Comparison of ENCODE assay signal across 20 cellular contexts in the genomic region with DNA sequence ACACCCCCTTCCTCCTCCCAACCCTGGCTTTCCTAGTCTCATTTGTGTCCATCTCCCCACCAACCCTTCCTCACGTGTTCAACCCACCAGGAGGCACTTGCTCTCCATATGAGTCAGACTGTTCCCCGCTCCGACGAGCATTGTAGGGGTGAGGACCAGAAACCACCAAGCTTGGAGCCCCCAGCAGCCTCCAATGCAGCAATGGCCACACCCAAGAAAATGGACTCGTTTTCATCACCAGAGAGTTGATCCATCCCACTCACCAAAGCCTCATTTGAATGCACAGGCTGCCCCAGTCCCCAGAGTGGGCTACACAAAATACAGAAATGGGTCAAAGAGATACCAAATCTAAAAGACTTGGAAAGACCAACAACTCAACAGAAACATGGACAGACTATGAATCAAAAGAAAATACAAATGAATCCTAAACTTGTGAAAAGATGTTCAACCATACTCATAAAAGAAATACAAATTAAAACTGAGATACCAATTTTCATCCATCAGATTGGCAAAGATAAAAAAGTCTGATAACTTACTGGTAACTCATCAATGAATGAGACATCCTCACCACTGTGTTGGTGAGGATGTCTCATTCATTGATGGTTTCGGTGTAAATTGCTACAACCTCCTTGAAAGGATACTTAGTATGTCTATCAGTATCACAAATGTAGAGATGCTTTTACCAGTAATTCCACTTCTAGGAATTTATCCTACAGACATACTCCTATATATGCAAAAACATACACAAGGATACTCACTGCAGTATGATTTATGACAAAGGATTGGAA.
DNase-seq lines count a peak whose midpoint lies in the region; ATAC-seq and TF ChIP-seq lines count a peak whose summit lies in the region.
"Had no signal": no experiment of that assay in that cellular context is flagged by ENCODE, and none has a peak within 500 bp of the region (broad histone marks: within the 10 kb centered on the region; RNA-seq: fewer than 3 reads in every experiment).

No MANE protein-coding gene starts in this region.

- no peaks in the 10 kb centered on the region for H3K27me3 Mint-ChIP-seq in CD4-positive, alpha-beta T cell
- H3K27me3 Mint-ChIP-seq in activated CD4-positive, alpha-beta memory T cell treated with anti-CD3 and anti-CD28 coated beads for 36 hours: no peaks in the 10 kb centered on the region
- no peaks in the 10 kb centered on the region for H3K27me3 Mint-ChIP-seq in central memory CD8-positive, alpha-beta T cell
- H3K27me3 Mint-ChIP-seq: activated B cell treated with CpG ODN at 0.5 μM for 24 hours, B cell, type B pancreatic cell had no signal

- peak overlapping the region; percentile 45 for H3K27ac Mint-ChIP-seq in CD4-positive, alpha-beta T cell
- peak overlapping the region; percentile 93 for H3K27ac Mint-ChIP-seq in activated CD4-positive, alpha-beta memory T cell treated with anti-CD3 and anti-CD28 coated beads for 36 hours
- H3K27ac Mint-ChIP-seq in central memory CD8-positive, alpha-beta T cell (ENCODE audit: low read depth): peak overlapping the region; percentile 1
- H3K27ac Mint-ChIP-seq: activated B cell treated with CpG ODN at 0.5 μM for 24 hours, B cell, mesothelial cell of epicardium, type B pancreatic cell had no signal

- ATAC-seq in CD4-positive, alpha-beta T cell (ENCODE audit: poor library complexity): no peak
- no peak for ATAC-seq in central memory CD8-positive, alpha-beta T cell (replicated peaks; ENCODE audit: extremely low read depth, poor library complexity, severe bottlenecking)
- no peak for ATAC-seq in GM21447 (IDR thresholded peaks at IDR 0.05; ENCODE audit: unreplicated experiment)
- ATAC-seq: HepG2, sciatic nerve had no signal

- H3K9me3 Mint-ChIP-seq in CD4-positive, alpha-beta T cell: no peaks in the 10 kb centered on the region
- H3K9me3 Mint-ChIP-seq in activated CD4-positive, alpha-beta memory T cell treated with anti-CD3 and anti-CD28 coated beads for 36 hours: no peaks in the 10 kb centered on the region
- H3K9me3 Mint-ChIP-seq in central memory CD8-positive, alpha-beta T cell: no peaks in the 10 kb centered on the region
- H3K9me3 Mint-ChIP-seq: activated B cell treated with CpG ODN at 0.5 μM for 24 hours, mesothelial cell of epicardium, type B pancreatic cell had no signal

- no peaks in the 10 kb centered on the region for H3K9me3 ChIP-seq in CD4-positive, alpha-beta T cell (ENCODE audit: control insufficient read depth, low read length)
- no peaks in the 10 kb centered on the region for H3K9me3 ChIP-seq in OCI-LY7 (ENCODE audit: low read length)
- H3K9me3 ChIP-seq: left ventricle myocardium inferior had no signal

- peaks cover 7% of the 10 kb centered on the region for H3K4me1 ChIP-seq in OCI-LY7 (ENCODE audit: insufficient read depth, low read length, poor library complexity, severe bottlenecking)

- POLR2A ChIA-PET in CD4-positive, alpha-beta T cell (lab: Charles Lee): interaction anchor here (1.0 to 2.9 kb wide), 3 partner anchors 9 to 59 kb away, joined by 3 to 13 read pairs (median 3); no protein-coding TSS in a partner anchor
- POLR2A ChIA-PET in activated CD4-positive, alpha-beta memory T cell treated with anti-CD3 and anti-CD28 coated beads for 36 hours (lab: Charles Lee): interaction anchor here (0.6 to 2.1 kb wide), 6 partner anchors 15 to 45 kb away, joined by 3 to 8 read pairs (median 3); no protein-coding TSS in a partner anchor
- POLR2A ChIA-PET in OCI-LY7 (lab: Charles Lee): no interaction called here

- DNase-seq in activated CD4-positive, alpha-beta T cell treated with anti-CD3 and anti-CD28 coated beads for 48 hours: peak; percentile 35
- DNase-seq in activated CD4-positive, alpha-beta T cell treated with anti-CD3 and anti-CD28 coated beads for 4 hours: no peak
- no peak for DNase-seq in CD4-positive, alpha-beta T cell
- peak; percentile 64 for DNase-seq in activated CD4-positive, alpha-beta memory T cell treated with anti-CD3 and anti-CD28 coated beads for 36 hours
- DNase-seq in central memory CD8-positive, alpha-beta T cell (ENCODE audit: low spot score in 2 of 2): no peak
- DNase-seq in NCI-H2227 (lab: John Stamatoyannopoulos, UW; ENCODE audit: unreplicated experiment) (no peak), OCI-LY7 (ENCODE audit: low spot score) (no peak)
- DNase-seq: activated B cell treated with CpG ODN at 0.5 μM for 24 hours, amniotic stem cell, left ventricle myocardium inferior, NCI-H1105, NCI-H2081 treated with DMSO at 0.1 percent for 48 hours had no signal

- intact Hi-C loops in CD4-positive, alpha-beta T cell (cut with DNase I, micrococcal nuclease): no loop called here
- intact Hi-C loops in activated CD4-positive, alpha-beta memory T cell treated with anti-CD3 and anti-CD28 coated beads for 36 hours (cut with micrococcal nuclease): loop anchor here (1.0 kb wide), 1 partner anchor 15 kb away; no protein-coding TSS in a partner anchor
- intact Hi-C loops in OCI-LY7 (cut with micrococcal nuclease; ENCODE audit: unreplicated experiment): no loop called here

- CTCF ChIA-PET in CD4-positive, alpha-beta T cell (lab: Charles Lee): interaction anchor here (1.0 to 1.5 kb wide), 5 partner anchors 10 to 72 kb away, joined by 3 read pairs; no protein-coding TSS in a partner anchor
- CTCF ChIA-PET in activated CD4-positive, alpha-beta memory T cell treated with anti-CD3 and anti-CD28 coated beads for 36 hours (lab: Charles Lee): interaction anchor here (1.0 to 1.6 kb wide), 8 partner anchors 7 to 164 kb away, joined by 3 to 4 read pairs (median 3); no protein-coding TSS in a partner anchor
- CTCF ChIA-PET in OCI-LY7 (lab: Charles Lee; ENCODE audit: unreplicated experiment): interaction anchor here (1.2 kb wide), 1 partner anchor 18 kb away, joined by 3 read pairs; no protein-coding TSS in a partner anchor

- peaks cover 83% of the 10 kb centered on the region for H3K4me1 Mint-ChIP-seq in CD4-positive, alpha-beta T cell (ENCODE audit: low read depth)
- peaks cover 85% of the 10 kb centered on the region for H3K4me1 Mint-ChIP-seq in activated CD4-positive, alpha-beta memory T cell treated with anti-CD3 and anti-CD28 coated beads for 36 hours (ENCODE audit: low read depth)
- H3K4me1 Mint-ChIP-seq in central memory CD8-positive, alpha-beta T cell: peaks cover 74% of the 10 kb centered on the region
- H3K4me1 Mint-ChIP-seq: mesothelial cell of epicardium had no signal

- BruUV-seq in OCI-LY7 (replicated peaks; lab: Mats Ljungman, UMichigan): no TSS peak

- H3K4me2 ChIP-seq in OCI-LY7 (ENCODE audit: low read length): no peak overlapping the region

- H3K9me2 ChIP-seq in OCI-LY7 (ENCODE audit: insufficient read depth, low read length): no peaks in the 10 kb centered on the region

- H3K27ac ChIP-seq in CD4-positive, alpha-beta T cell (ENCODE audit: low read depth, low read length): no peak overlapping the region
- H3K27ac ChIP-seq in OCI-LY7 (ENCODE audit: low read depth, low read length, poor library complexity, severe bottlenecking): no peak overlapping the region
- H3K27ac ChIP-seq: cardiac muscle cell, epithelial cell of prostate, left ventricle myocardium inferior had no signal

- no peak overlapping the region for H2AFZ ChIP-seq in OCI-LY7 (ENCODE audit: low read length)

- no peak overlapping the region for H3K4me3 Mint-ChIP-seq in CD4-positive, alpha-beta T cell
- H3K4me3 Mint-ChIP-seq in activated CD4-positive, alpha-beta memory T cell treated with anti-CD3 and anti-CD28 coated beads for 36 hours: peak overlapping the region; percentile 33
- peak overlapping the region; percentile 26 for H3K4me3 Mint-ChIP-seq in central memory CD8-positive, alpha-beta T cell
- H3K4me3 Mint-ChIP-seq: activated B cell treated with CpG ODN at 0.5 μM for 24 hours, B cell, mesothelial cell of epicardium, type B pancreatic cell had no signal

- H3K27me3 ChIP-seq in CD4-positive, alpha-beta T cell (ENCODE audit: control insufficient read depth, insufficient read depth, low read length): no peaks in the 10 kb centered on the region
- H3K27me3 ChIP-seq: cardiac muscle cell had no signal

- no peak overlapping the region for H3K4me3 ChIP-seq in OCI-LY7 (ENCODE audit: low read depth, low read length, poor library complexity, severe bottlenecking)
- H3K4me3 ChIP-seq: cardiac muscle cell, left ventricle myocardium inferior had no signal

- no peaks in the 10 kb centered on the region for H4K20me1 ChIP-seq in OCI-LY7 (ENCODE audit: insufficient read depth, low read length)

- no peaks in the 10 kb centered on the region for H3K36me3 Mint-ChIP-seq in CD4-positive, alpha-beta T cell (ENCODE audit: low read depth)
- H3K36me3 Mint-ChIP-seq in activated CD4-positive, alpha-beta memory T cell treated with anti-CD3 and anti-CD28 coated beads for 36 hours: peaks cover under 1% of the 10 kb centered on the region
- peaks cover 3% of the 10 kb centered on the region for H3K36me3 Mint-ChIP-seq in central memory CD8-positive, alpha-beta T cell (ENCODE audit: insufficient read depth)
- H3K36me3 Mint-ChIP-seq: mesothelial cell of epicardium had no signal

- H3K79me2 ChIP-seq in OCI-LY7 (ENCODE audit: insufficient read depth, low read depth, low read length): no peaks in the 10 kb centered on the region

- TF ChIP-seq CTCF in CD4-positive, alpha-beta T cell (IDR thresholded peaks at IDR 0.05): no peak
- no peak for TF ChIP-seq CTCF in OCI-LY7 (conservative IDR thresholded peaks at IDR 0.05; ENCODE audit: low read length)

- H3K36me3 ChIP-seq in OCI-LY7 (ENCODE audit: insufficient read depth, low read length): no peaks in the 10 kb centered on the region
- H3K36me3 ChIP-seq: cardiac muscle cell, left ventricle myocardium inferior had no signal

Comparison
In these comparisons a context has a peak if more than half of its experiments do, and no peak if none do; other contexts are left out.
1. DNase-seq: peak in activated CD4-positive, alpha-beta T cell treated with anti-CD3 and anti-CD28 coated beads for 48 hours (single experiment) and activated CD4-positive, alpha-beta memory T cell treated with anti-CD3 and anti-CD28 coated beads for 36 hours (single experiment); none in activated CD4-positive, alpha-beta T cell treated with anti-CD3 and anti-CD28 coated beads for 4 hours (0 of 2), CD4-positive, alpha-beta T cell (0 of 10), central memory CD8-positive, alpha-beta T cell (0 of 2), NCI-H2227 (single experiment) and OCI-LY7 (single experiment).
2. H3K27ac Mint-ChIP-seq: peak in every context shown above with its lines; median percentile 93 in activated CD4-positive, alpha-beta memory T cell treated with anti-CD3 and anti-CD28 coated beads for 36 hours; 45 in CD4-positive, alpha-beta T cell; 1 in central memory CD8-positive, alpha-beta T cell.